ENCODE assay signal across 1 cellular context in the genomic region with DNA sequence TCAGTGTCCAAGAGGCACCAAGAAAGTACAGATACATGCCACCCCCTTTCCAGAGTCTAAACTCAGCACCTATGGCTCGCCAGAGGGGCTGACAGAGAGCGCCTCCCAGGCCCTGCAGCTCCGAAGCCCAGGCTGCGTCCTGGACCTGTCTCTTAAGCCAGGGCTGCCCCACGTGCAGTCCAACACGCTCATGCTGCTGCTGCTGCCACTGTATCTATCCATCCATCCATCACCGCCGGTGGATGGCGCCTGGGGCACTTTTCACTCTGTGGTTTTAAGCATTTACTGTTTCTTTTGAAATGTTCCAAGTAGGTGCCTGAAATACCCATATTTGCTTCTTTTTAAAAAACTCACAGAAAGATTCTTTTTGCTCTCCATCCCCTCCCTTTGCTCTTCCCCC.
TF ChIP-seq lines count a peak whose summit lies in the region.

No MANE protein-coding gene starts in this region.

TF ChIP-seq in IMR-90, 13 proteins besides CTCF, POLR2A, EP300 and RAD21:
- TF ChIP-seq BHLHE40 (IDR thresholded peaks at IDR 0.05; ENCODE audit: low read depth, low read length) (no peak), RCOR1 (IDR thresholded peaks at IDR 0.05; ENCODE audit: insufficient replicate concordance, low read length) (no peak), CEBPB (IDR thresholded peaks at IDR 0.05; ENCODE audit: low read depth, low read length) (no peak), MAZ (IDR thresholded peaks at IDR 0.05; ENCODE audit: borderline replicate concordance, low read depth, low read length) (no peak)
- TF ChIP-seq, protein P1, sequence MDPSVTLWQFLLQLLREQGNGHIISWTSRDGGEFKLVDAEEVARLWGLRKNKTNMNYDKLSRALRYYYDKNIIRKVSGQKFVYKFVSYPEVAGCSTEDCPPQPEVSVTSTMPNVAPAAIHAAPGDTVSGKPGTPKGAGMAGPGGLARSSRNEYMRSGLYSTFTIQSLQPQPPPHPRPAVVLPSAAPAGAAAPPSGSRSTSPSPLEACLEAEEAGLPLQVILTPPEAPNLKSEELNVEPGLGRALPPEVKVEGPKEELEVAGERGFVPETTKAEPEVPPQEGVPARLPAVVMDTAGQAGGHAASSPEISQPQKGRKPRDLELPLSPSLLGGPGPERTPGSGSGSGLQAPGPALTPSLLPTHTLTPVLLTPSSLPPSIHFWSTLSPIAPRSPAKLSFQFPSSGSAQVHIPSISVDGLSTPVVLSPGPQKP (IDR thresholded peaks at IDR 0.05; ENCODE audit: borderline replicate concordance, low read depth, low read length): no peak
